8 cellular contexts compared by ENCODE assay signal in genomic region chr9:112717669-112718331, GRCh38. TPM values are rescaled to one million over a fixed set of nuclear protein-coding genes. Genes with fewer than 3 reads are reported as not detected.
A peak's percentile ranks its signal among the peaks of the same experiment; 100 is the strongest.
DNase-seq lines count a peak whose midpoint lies in the region; ATAC-seq and TF ChIP-seq lines count a peak whose summit lies in the region.

A gene with protein sequence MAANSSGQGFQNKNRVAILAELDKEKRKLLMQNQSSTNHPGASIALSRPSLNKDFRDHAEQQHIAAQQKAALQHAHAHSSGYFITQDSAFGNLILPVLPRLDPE (minus strand): TSS chr9:112718117. CDS start chr9:112716485, 1,632 bp downstream.

- H4K20me1 ChIP-seq in BLaER1 treated with 17β-estradiol and CSF1 and Interleukin-3, amounts not matched to agents 10 nM and 100 nM, result peaks cover 0 to 15% (median 0%) of the 10 kb centered on the region in 11 experiments; a peak in 9 of 22 replicates

- peak within 1 kb of the TSS; percentile 76 to 94 (median 83) for H3K4me2 ChIP-seq in BLaER1 treated with 17β-estradiol and CSF1 and Interleukin-3, amounts not matched to agents 10 nM and 100 nM

- H3K36me3 ChIP-seq in BLaER1 treated with 17β-estradiol and CSF1 and Interleukin-3, amounts not matched to agents 10 nM and 100 nM, result peaks cover 14 to 37% (median 26%) of the 10 kb centered on the region in 11 experiments; a peak in 21 of 22 replicates

- H3K4me3 ChIP-seq in BLaER1 treated with 17β-estradiol and CSF1 and Interleukin-3, amounts not matched to agents 10 nM and 100 nM, result peak within 1 kb of the TSS; percentile 72 to 98 (median 86)
- peak within 1 kb of the TSS; percentile 84 for H3K4me3 ChIP-seq in coronary artery

- H3K4me1 ChIP-seq in BLaER1 treated with 17β-estradiol and CSF1 and Interleukin-3, amounts not matched to agents 10 nM and 100 nM, result peaks cover 13 to 20% (median 15%) of the 10 kb centered on the region in 10 experiments

- H3K9ac ChIP-seq in BLaER1 treated with 17β-estradiol and CSF1 and Interleukin-3, amounts not matched to agents 10 nM and 100 nM, result peak within 1 kb of the TSS; percentile 78 to 93 (median 88)

- ATAC-seq in HG03460 (IDR thresholded peaks at IDR 0.05; ENCODE audit: unreplicated experiment) (peak; percentile 96), left lobe of liver (peak; percentile 97)

- peak within 1 kb of the TSS; percentile 69 to 94 (median 82) for H3K27ac ChIP-seq in BLaER1 treated with 17β-estradiol and CSF1 and Interleukin-3, amounts not matched to agents 10 nM and 100 nM
- H3K27ac ChIP-seq in coronary artery, result peak within 1 kb of the TSS; percentile 82 to 90

- TF ChIP-seq CTCF in coronary artery (IDR thresholded peaks at IDR 0.05), result no peak

- no peaks in the 10 kb centered on the region for H3K27me3 ChIP-seq in BLaER1 treated with 17β-estradiol and CSF1 and Interleukin-3, amounts not matched to agents 10 nM and 100 nM

- H3K9me3 ChIP-seq in BLaER1 treated with 17β-estradiol and CSF1 and Interleukin-3, amounts not matched to agents 10 nM and 100 nM (replicated peaks in 1 of 11), result peaks cover 0 to 10% (median 6%) of the 10 kb centered on the region in 11 experiments; a peak in 13 of 22 replicates

- DNase-seq in GM19240 (ENCODE audit: insufficient read length, low spot score) (peak; percentile 86), NCI-H524 treated with DMSO at 0.1 percent for 48 hours (lab: John Stamatoyannopoulos, UW) (peak; percentile 87), coronary artery (ENCODE audit: low spot score) (peak; percentile 97), left lobe of liver (ENCODE audit: low spot score) (peak; percentile 97)
- peak; percentile 98 for DNase-seq in activated CD4-positive, alpha-beta T cell treated with anti-CD3 and anti-CD28 coated beads for 48 hours
- peak; percentile 97 for DNase-seq in stimulated activated CD4-positive, alpha-beta T cell treated with anti-CD3 and anti-CD28 coated beads, Interleukin-2, amount 100 ng/mL, for 4 hours (ENCODE audit: low read depth)

RNA-seq across cellular contexts. Expression of the gene that starts here (rescaled TPM):
- 7.3 TPM for total RNA-seq in left lobe of liver

Comparison
In these comparisons a context has a peak if more than half of its experiments do, and no peak if none do; other contexts are left out.
1. Peak in every context shown above with its lines: DNase-seq, ATAC-seq, H3K4me3 ChIP-seq and H3K27ac ChIP-seq.